7 cellular contexts compared by ENCODE assay signal in genomic region chr1:100868364-100868995, GRCh38. TPM values are rescaled to one million over a fixed set of nuclear protein-coding genes. Genes with fewer than 3 reads are reported as not detected.
DNase-seq lines count a peak whose midpoint lies in the region; FAIRE-seq and TF ChIP-seq lines count a peak whose summit lies in the region.

No MANE protein-coding gene starts in this region.

- peak overlapping the region; percentile 66 for H3K4me2 ChIP-seq in keratinocyte (ENCODE audit: control insufficient read depth, extremely low read depth, insufficient read depth, low read depth, low read length)

- H3K4me3 Mint-ChIP-seq in activated CD4-positive, alpha-beta memory T cell treated with anti-CD3 and anti-CD28 coated beads, Interleukin-2, amount 10 ng/mL, durations not matched to agents 7 days and 5 days, result no peak overlapping the region

- no peaks in the 10 kb centered on the region for H3K9me3 Mint-ChIP-seq in activated CD4-positive, alpha-beta memory T cell treated with anti-CD3 and anti-CD28 coated beads, Interleukin-2, amount 10 ng/mL, durations not matched to agents 7 days and 5 days

- H4K20me1 ChIP-seq in keratinocyte (ENCODE audit: control insufficient read depth, extremely low read depth, insufficient read depth, low read length), result no peaks in the 10 kb centered on the region

- WGBS in adrenal gland, 4 donors, result 7 to 12% (median 9%) methylated on average over 7 of the region's 7 CpGs

- POLR2A ChIA-PET in activated CD4-positive, alpha-beta memory T cell treated with anti-CD3 and anti-CD28 coated beads, Interleukin-2, amount 10 ng/mL, durations not matched to agents 7 days and 5 days (lab: Charles Lee), result interaction anchor here (0.8 kb wide), 1 partner anchor 27 kb away, joined by 3 read pairs; the partner anchor contains the start of gene SLC30A7

- H3K36me3 Mint-ChIP-seq in activated CD4-positive, alpha-beta memory T cell treated with anti-CD3 and anti-CD28 coated beads, Interleukin-2, amount 10 ng/mL, durations not matched to agents 7 days and 5 days (ENCODE audit: low read depth), result no peaks in the 10 kb centered on the region

- peaks cover 0 to 6% of the 10 kb centered on the region in 2 donors for H3K4me1 ChIP-seq in adrenal gland (replicated peaks in 1 of 2)
- H3K4me1 ChIP-seq in keratinocyte (ENCODE audit: control insufficient read depth, extremely low read depth, insufficient read depth, low read length), result no peaks in the 10 kb centered on the region

- FAIRE-seq in G401.6 (lab: Jason Lieb, UNC), result peak; percentile 96
- FAIRE-seq in keratinocyte (lab: Jason Lieb, UNC), result no peak

- CTCF ChIA-PET in activated CD4-positive, alpha-beta memory T cell treated with anti-CD3 and anti-CD28 coated beads, Interleukin-2, amount 10 ng/mL, durations not matched to agents 7 days and 5 days (lab: Charles Lee), result interaction anchor here (0.7 to 3.7 kb wide), 24 partner anchors 10 to 1057 kb away, joined by 3 to 29 read pairs (median 4); partner anchors contain the start of gene GPR88

- no peaks in the 10 kb centered on the region for H3K27me3 Mint-ChIP-seq in activated CD4-positive, alpha-beta memory T cell treated with anti-CD3 and anti-CD28 coated beads, Interleukin-2, amount 10 ng/mL, durations not matched to agents 7 days and 5 days

- intact Hi-C loops in adrenal gland (cut with DNase I), result loop anchor here (2.0 to 10.0 kb wide), 3 partner anchors 144 to 406 kb away; no protein-coding TSS in a partner anchor

- dilution Hi-C loops in keratinocyte (cut with MboI; ENCODE audit: extremely low pct_ligation_motif_present, low sequenced_read_pairs), result loop anchor here (25.0 kb wide), 1 partner anchor 406 kb away; no protein-coding TSS in a partner anchor

- H3K4me1 Mint-ChIP-seq in activated CD4-positive, alpha-beta memory T cell treated with anti-CD3 and anti-CD28 coated beads, Interleukin-2, amount 10 ng/mL, durations not matched to agents 7 days and 5 days, result peaks cover 3% of the 10 kb centered on the region

- no peak overlapping the region for H3K27ac Mint-ChIP-seq in activated CD4-positive, alpha-beta memory T cell treated with anti-CD3 and anti-CD28 coated beads, Interleukin-2, amount 10 ng/mL, durations not matched to agents 7 days and 5 days

- DNase-seq in LNCaP clone FGC (ENCODE audit: low read depth) (no peak), adrenal gland (no peak), keratinocyte (ENCODE audit: low read depth, low spot score) (no peak), AG08396 (ENCODE audit: low spot score) (no peak)
- DNase-seq in activated CD4-positive, alpha-beta memory T cell treated with anti-CD3 and anti-CD28 coated beads, Interleukin-2, amount 10 ng/mL, durations not matched to agents 7 days and 5 days, result no peak
- DNase-seq in activated effector memory CD4-positive, alpha-beta T cell treated with Interleukin-2 at 50 U/mL for 16 hours, result no peak

- peak overlapping the region; percentile 52 for H2AFZ ChIP-seq in keratinocyte (ENCODE audit: control insufficient read depth, low read length)

- H3K9ac ChIP-seq in keratinocyte (ENCODE audit: control insufficient read depth, extremely low read depth, insufficient read depth, low read length), result no peak overlapping the region

- no peaks in the 10 kb centered on the region for H3K79me2 ChIP-seq in keratinocyte (ENCODE audit: control insufficient read depth, insufficient read depth, low read length)

- H3K9me3 ChIP-seq in adrenal gland (replicated peaks in 1 of 3), result no peaks in the 10 kb centered on the region
- no peaks in the 10 kb centered on the region for H3K9me3 ChIP-seq in keratinocyte (ENCODE audit: control insufficient read depth, low read depth, low read length)

- H3K27ac ChIP-seq in adrenal gland, result no peak overlapping the region
- H3K27ac ChIP-seq in keratinocyte (ENCODE audit: control insufficient read depth, insufficient read depth, low read length), result no peak overlapping the region

- H3K36me3 ChIP-seq in adrenal gland (replicated peaks in 1 of 2) (no peaks in the 10 kb centered on the region), keratinocyte (ENCODE audit: control insufficient read depth in 2 of 2, extremely low read depth in 1 of 2, insufficient read depth in 2 of 2, low read length in 2 of 2) (no peaks in the 10 kb centered on the region)

- TF ChIP-seq CTCF in LNCaP clone FGC (IDR thresholded peaks at IDR 0.05; ENCODE audit: control insufficient read depth, extremely low read depth, insufficient read depth) (peak; percentile 55), adrenal gland (IDR thresholded peaks at IDR 0.05) (peak; percentile 59 to 90 (median 80)), keratinocyte (optimal IDR thresholded peaks at IDR 0.05 in 1 of 3, IDR thresholded peaks at IDR 0.05 in 1 of 3, conservative IDR thresholded peaks at IDR 0.05 in 1 of 3; ENCODE audit: extremely low read depth in 1 of 3, insufficient read depth in 2 of 3, low read length in 3 of 3) (peak in 1 of 3 experiments; percentile 21)

- no peaks in the 10 kb centered on the region for H3K9me1 ChIP-seq in keratinocyte (ENCODE audit: control insufficient read depth, extremely low read depth, insufficient read depth, low read length)

- H3K4me3 ChIP-seq in LNCaP clone FGC (ENCODE audit: low read depth, low read length), result no peak overlapping the region
- H3K4me3 ChIP-seq in adrenal gland, result peak overlapping the region in 1 of 4 donors; percentile 6
- no peak overlapping the region for H3K4me3 ChIP-seq in keratinocyte (ENCODE audit: control insufficient read depth in 2 of 3, extremely low read depth in 1 of 3, insufficient read depth in 2 of 3, low read depth in 1 of 3, low read length in 3 of 3)

- no peaks in the 10 kb centered on the region for H3K27me3 ChIP-seq in adrenal gland
- H3K27me3 ChIP-seq in keratinocyte (ENCODE audit: control insufficient read depth, extremely low read depth, insufficient read depth, low read length), result no peaks in the 10 kb centered on the region

- TF ChIP-seq POLR2A in adrenal gland (IDR thresholded peaks at IDR 0.05), result no peak

RNA-seq across cellular contexts. Expression of gene EXTL2, which starts 26.2 kb away (rescaled TPM):
- total RNA-seq in adrenal gland, result 10 to 100 TPM; 20.2 to 42.6 (median 32.0) TPM
- polyA plus RNA-seq in adrenal gland, result 10 to 100 TPM; 15.4 to 31.7 (median 25.0) TPM
- polyA plus RNA-seq in keratinocyte, result 10.8 to 20.2 TPM (median 12.6 TPM) in 3 replicates
- 1.0 TPM for polyA plus RNA-seq in keratinocyte (2011; ENCODE audit: low read depth)
- 4.2 and 8.4 TPM in 2 replicates for polyA plus RNA-seq in keratinocyte (2011; cell fraction: cytosol; rRNA removed)
- 16.2 and 21.5 TPM in 2 replicates for polyA plus RNA-seq in keratinocyte (2011; cell fraction: nucleus; rRNA removed)
- polyA plus RNA-seq in keratinocyte (2012; ENCODE audit: low replicate concordance), result 1.4 and 7.2 TPM in 2 replicates
- polyA minus RNA-seq in keratinocyte, result 3.9 to 12.4 TPM (median 6.5 TPM) in 3 replicates
- 3.8 TPM for polyA minus RNA-seq in keratinocyte (2011; cell fraction: cytosol; rRNA and poly(A)+ RNA removed)
- 6.9 and 14.4 TPM in 2 replicates for polyA minus RNA-seq in keratinocyte (2011; cell fraction: nucleus; rRNA and poly(A)+ RNA removed)
- total RNA-seq in activated CD4-positive, alpha-beta memory T cell treated with anti-CD3 and anti-CD28 coated beads, Interleukin-2, amount 10 ng/mL, durations not matched to agents 7 days and 5 days, result 1 to 10 TPM; 1.4 to 2.4 TPM

RNA-seq across cellular contexts. Expression of gene SLC30A7, which starts 27.4 kb away (rescaled TPM):
- total RNA-seq in adrenal gland, result 10 to 100 TPM; 21.3 to 79.8 (median 36.1) TPM
- polyA plus RNA-seq in adrenal gland, result 10 to 100 TPM in 1 of 3 donors, 1 to 10 TPM in 2; 3.1 to 24.7 (median 4.6) TPM
- polyA plus RNA-seq in keratinocyte, result 8.0 to 19.9 TPM (median 15.1 TPM) in 3 replicates
- 1.8 TPM for polyA plus RNA-seq in keratinocyte (2011; ENCODE audit: low read depth)
- 3.5 and 7.7 TPM in 2 replicates for polyA plus RNA-seq in keratinocyte (2011; cell fraction: cytosol; rRNA removed)
- polyA plus RNA-seq in keratinocyte (2011; cell fraction: nucleus; rRNA removed), result 19.0 and 26.3 TPM in 2 replicates
- 6.5 and 11.0 TPM in 2 replicates for polyA plus RNA-seq in keratinocyte (2012; ENCODE audit: low replicate concordance)
- polyA minus RNA-seq in keratinocyte, result 15.5 to 49.5 TPM (median 42.9 TPM) in 3 replicates
- polyA minus RNA-seq in keratinocyte (2011; cell fraction: cytosol; rRNA and poly(A)+ RNA removed), result 10.0 TPM
- polyA minus RNA-seq in keratinocyte (2011; cell fraction: nucleus; rRNA and poly(A)+ RNA removed), result 25.4 and 63.4 TPM in 2 replicates
- 10 to 100 TPM; 38.9 to 42.7 TPM for total RNA-seq in activated CD4-positive, alpha-beta memory T cell treated with anti-CD3 and anti-CD28 coated beads, Interleukin-2, amount 10 ng/mL, durations not matched to agents 7 days and 5 days

Comparison
In these comparisons a context has a peak if more than half of its experiments do, and no peak if none do; other contexts are left out.
1. RNA of gene EXTL2, which starts 26.2 kb away (total RNA-seq): 20.2 to 42.6 TPM in adrenal gland; 1.4 to 2.4 TPM in activated CD4-positive, alpha-beta memory T cell treated with anti-CD3 and anti-CD28 coated beads, Interleukin-2, amount 10 ng/mL, durations not matched to agents 7 days and 5 days; every median in the first group is over 4 times any median in the second.